Comparison of ENCODE assay signal across 1 cellular context in genomic region chr14:61472025-61472672, GRCh38.
TF ChIP-seq lines count a peak whose summit lies in the region.

No MANE protein-coding gene starts in this region.

TF ChIP-seq in WTC11, 78 proteins besides CTCF, POLR2A, EP300 and RAD21 (continued from another document):
- TF ChIP-seq ARID4B (CRISPR knock-in tag; IDR thresholded peaks at IDR 0.05; ENCODE audit: borderline replicate concordance) (no peak), ZNF263 (CRISPR knock-in tag; IDR thresholded peaks at IDR 0.05; ENCODE audit: low read depth) (no peak), ZSCAN18 (CRISPR knock-in tag; IDR thresholded peaks at IDR 0.05) (no peak), ZNF281 (CRISPR knock-in tag; IDR thresholded peaks at IDR 0.05) (no peak), CREM (CRISPR knock-in tag; IDR thresholded peaks at IDR 0.05) (no peak)
- TF ChIP-seq, protein P1, sequence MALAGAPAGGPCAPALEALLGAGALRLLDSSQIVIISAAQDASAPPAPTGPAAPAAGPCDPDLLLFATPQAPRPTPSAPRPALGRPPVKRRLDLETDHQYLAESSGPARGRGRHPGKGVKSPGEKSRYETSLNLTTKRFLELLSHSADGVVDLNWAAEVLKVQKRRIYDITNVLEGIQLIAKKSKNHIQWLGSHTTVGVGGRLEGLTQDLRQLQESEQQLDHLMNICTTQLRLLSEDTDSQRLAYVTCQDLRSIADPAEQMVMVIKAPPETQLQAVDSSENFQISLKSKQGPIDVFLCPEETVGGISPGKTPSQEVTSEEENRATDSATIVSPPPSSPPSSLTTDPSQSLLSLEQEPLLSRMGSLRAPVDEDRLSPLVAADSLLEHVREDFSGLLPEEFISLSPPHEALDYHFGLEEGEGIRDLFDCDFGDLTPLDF (CRISPR knock-in tag; IDR thresholded peaks at IDR 0.05) = no peak
